In genomic region chr1:63506782-63507181, GRCh38 we compare ENCODE assay signal across 35 cellular contexts.
"Had no signal": no experiment of that assay in that cellular context is flagged by ENCODE, and none has a peak within 500 bp of the region (broad histone marks: within the 10 kb centered on the region; RNA-seq: fewer than 3 reads in every experiment).

No MANE protein-coding gene starts in this region.

- H3K27me3 ChIP-seq: adrenal gland, ascending aorta, body of pancreas, brain microvascular endothelial cell, breast epithelium, cardiac muscle cell had no signal

- ATAC-seq: activated naive CD4-positive, alpha-beta T cell treated with anti-CD3 and anti-CD28 coated beads, Interleukin-2, amount 50 U/mL, for 72 hours; activated naive CD8-positive, alpha-beta T cell treated with anti-CD3 and anti-CD28 coated beads, Interleukin-2, amount 50 U/mL, for 24 hours; activated T-cell treated with anti-CD3 and anti-CD28 coated beads, Interleukin-2, amount 50 U/mL, for 4 hours; activated T-cell treated with anti-CD3 and anti-CD28 coated beads, Interleukin-2, amount 50 U/mL, for 72 hours; activated T-helper 17 cell treated with anti-CD3 and anti-CD28 coated beads, Interleukin-2, amount 50 U/mL, for 72 hours; body of pancreas had no signal

- H3K4me3 ChIP-seq: adrenal gland, ascending aorta, body of pancreas, breast epithelium, cardiac muscle cell had no signal

- H3K4me1 ChIP-seq: adrenal gland, ascending aorta, body of pancreas, breast epithelium had no signal

- H3K9me3 ChIP-seq: ascending aorta, body of pancreas, breast epithelium had no signal

- DNase-seq: activated effector memory CD4-positive, alpha-beta T cell treated with anti-CD3 and anti-CD28 coated beads, Interleukin-2, amount 50 U/mL, for 16 hours; activated effector memory CD4-positive, alpha-beta T cell treated with Interleukin-2 at 50 U/mL for 16 hours; activated gamma-delta T cell; activated gamma-delta T cell treated with Interleukin-2 at 50 U/mL for 16 hours; activated naive CD4-positive, alpha-beta T cell; activated naive CD4-positive, alpha-beta T cell treated with anti-CD3 and anti-CD28 coated beads for 36 hours; activated naive CD4-positive, alpha-beta T cell treated with anti-CD3 and anti-CD28 coated beads, Interleukin-2, amount 10 ng/mL, durations not matched to agents 7 days and 5 days; activated naive CD4-positive, alpha-beta T cell treated with anti-CD3 and anti-CD28 coated beads, Interleukin-2, amount 50 U/mL, for 16 hours; activated naive CD4-positive, alpha-beta T cell treated with Interleukin-2 at 50 U/mL for 16 hours; activated naive CD8-positive, alpha-beta T cell treated with anti-CD3 and anti-CD28 coated beads for 36 hours; activated naive CD8-positive, alpha-beta T cell treated with anti-CD3 and anti-CD28 coated beads, Interleukin-2, amount 10 ng/mL, durations not matched to agents 7 days and 5 days; activated naive CD8-positive, alpha-beta T cell treated with anti-CD3 and anti-CD28 coated beads, Interleukin-2, amount 50 U/mL, for 24 hours; activated T-cell treated with anti-CD3 and anti-CD28 coated beads for 4 hours; activated T-cell treated with anti-CD3 and anti-CD28 coated beads, Interleukin-2, amount 50 U/mL, for 1 hour; activated T-cell treated with anti-CD3 and anti-CD28 coated beads, Interleukin-2, amount 50 U/mL, for 24 hours; activated T-cell treated with anti-CD3 and anti-CD28 coated beads, Interleukin-2, amount 50 U/mL, for 4 hours; activated T-cell treated with anti-CD3 and anti-CD28 coated beads, Interleukin-2, amount 50 U/mL, for 48 hours; activated T-cell treated with anti-CD3 and anti-CD28 coated beads, Interleukin-2, amount 50 U/mL, for 72 hours; adrenal gland; amniotic stem cell; amygdala; anterior cingulate cortex; aorta; body of pancreas; brain microvascular endothelial cell; caudate nucleus; central memory CD4-positive, alpha-beta T cell; cerebellar nuclear complex had no signal

- H3K27ac ChIP-seq: adrenal gland, ascending aorta, body of pancreas, brain microvascular endothelial cell, breast epithelium, cardiac muscle cell had no signal

- FAIRE-seq: astrocyte, bronchial epithelial cell had no signal

- H3K36me3 ChIP-seq: adrenal gland, brain microvascular endothelial cell, breast epithelium, cardiac muscle cell had no signal
